Comparison of ENCODE assay signal across 9 cellular contexts in genomic region chr6:5401845-5402738, GRCh38.
DNase-seq lines count a peak whose midpoint lies in the region; ATAC-seq and TF ChIP-seq lines count a peak whose summit lies in the region.
"Had no signal": no experiment of that assay in that cellular context is flagged by ENCODE, and none has a peak within 500 bp of the region (broad histone marks: within the 10 kb centered on the region; RNA-seq: fewer than 3 reads in every experiment).

No MANE protein-coding gene starts in this region.

- no peaks in the 10 kb centered on the region for H3K9me2 ChIP-seq in PC-3 (replicated peaks; ENCODE audit: low read length)

- no peak overlapping the region for H3K4me2 ChIP-seq in PC-3 (ENCODE audit: low read length)

- H3K36me3 ChIP-seq in PC-3 (ENCODE audit: low read depth, low read length), result no peaks in the 10 kb centered on the region
- H3K36me3 ChIP-seq in esophagus squamous epithelium, result no peaks in the 10 kb centered on the region
- peaks cover 0 to 15% (median 0%) of the 10 kb centered on the region in 6 donors for H3K36me3 ChIP-seq in spleen

- ATAC-seq in PC-3, result peak; percentile 54
- ATAC-seq in HG02852 (IDR thresholded peaks at IDR 0.05; ENCODE audit: unreplicated experiment), result no peak

- 79 to 84% methylated on average over 4 of the region's 4 CpGs for WGBS in esophagus squamous epithelium, 2 donors
- WGBS in spleen, 5 donors, result 80 to 92% (median 87%) methylated on average over 4 of the region's 4 CpGs

- no peaks in the 10 kb centered on the region for H3F3A ChIP-seq in PC-3 (ENCODE audit: low read length, unreplicated experiment)

- CTCF ChIA-PET in PC-3 (lab: Charles Lee), result interaction anchor here (0.7 to 1.8 kb wide), 3 partner anchors 188 to 277 kb away, joined by 4 to 6 read pairs (median 4); no protein-coding TSS in a partner anchor

- no peak overlapping the region for H2AFZ ChIP-seq in PC-3 (ENCODE audit: low read length)

- no peaks in the 10 kb centered on the region for H3K79me2 ChIP-seq in PC-3 (ENCODE audit: low read length)

- H3K27ac ChIP-seq in 22Rv1 (no peak overlapping the region), PC-3 (ENCODE audit: low read length) (no peak overlapping the region), esophagus squamous epithelium (no peak overlapping the region), spleen (no peak overlapping the region)

- no peaks in the 10 kb centered on the region for H3K9me3 ChIP-seq in PC-3 (ENCODE audit: low read length)
- H3K9me3 ChIP-seq in esophagus squamous epithelium, result peaks cover 0 to 7% (median 5%) of the 10 kb centered on the region in 3 donors
- H3K9me3 ChIP-seq in spleen, result peaks cover 0 to 10% (median 6%) of the 10 kb centered on the region in 8 donors

- intact Hi-C loops in PC-3 (cut with micrococcal nuclease), result loop anchor here (1.0 to 5.0 kb wide), 4 partner anchors 140 to 345 kb away; partner anchors contain the start of genes FARS2 and LYRM4
- intact Hi-C loops in esophagus squamous epithelium (cut with DNase I), result no loop called here
- intact Hi-C loops in spleen (cut with DNase I; ENCODE audit: low total_unique reads), result no loop called here

- peak; percentile 59 for DNase-seq in PC-3
- DNase-seq in esophagus squamous epithelium (lab: John Stamatoyannopoulos, UW), result no peak
- DNase-seq in anterior cingulate cortex (lab: John Stamatoyannopoulos, UW), result no peak
- DNase-seq in stimulated activated CD4-positive, alpha-beta T cell treated with anti-CD3 and anti-CD28 coated beads, Interleukin-1b, Interleukin-23, amount 100 ng/mL, for 48 hours, result no peak
- DNase-seq in spleen, result no peak
- DNase-seq: activated T-cell treated with anti-CD3 and anti-CD28 coated beads, Interleukin-2, amount 50 U/mL, for 48 hours had no signal

- H3K4me3 ChIP-seq in PC-3 (ENCODE audit: low read length), result no peak overlapping the region
- H3K4me3 ChIP-seq in esophagus squamous epithelium, result no peak overlapping the region
- H3K4me3 ChIP-seq in spleen, result no peak overlapping the region

- TF ChIP-seq CTCF in 22Rv1 (IDR thresholded peaks at IDR 0.05) (peak; percentile 72), GM12873 (IDR thresholded peaks at IDR 0.05; ENCODE audit: insufficient read depth, low read depth, low read length, missing control alignments) (peak; percentile 44), PC-3 (conservative IDR thresholded peaks at IDR 0.05; ENCODE audit: low read depth, low read length) (peak; percentile 75), esophagus squamous epithelium (IDR thresholded peaks at IDR 0.05) (peak in 5 of 6 experiments; percentile 15 to 55 (median 30)), spleen (IDR thresholded peaks at IDR 0.05 in 8 of 11, conservative IDR thresholded peaks at IDR 0.05 in 3 of 11) (peak in 3 of 11 experiments; percentile 12 to 32 (median 29))

- H4K20me1 ChIP-seq in PC-3 (ENCODE audit: low read length), result no peaks in the 10 kb centered on the region

- H3K9ac ChIP-seq in PC-3 (ENCODE audit: low read length), result no peak overlapping the region

- no peak for TF ChIP-seq POLR2A in esophagus squamous epithelium (IDR thresholded peaks at IDR 0.05)
- TF ChIP-seq POLR2A in spleen (IDR thresholded peaks at IDR 0.05), result no peak

- BruUV-seq in PC-3 (replicated peaks; lab: Mats Ljungman, UMichigan), result no TSS peak

- POLR2A ChIA-PET in PC-3 (lab: Charles Lee; ENCODE audit: unreplicated experiment), result interaction anchor here (0.6 kb wide), 1 partner anchor 132 kb away, joined by 4 read pairs; no protein-coding TSS in a partner anchor

- no peaks in the 10 kb centered on the region for H3K27me3 ChIP-seq in PC-3 (ENCODE audit: low read length)
- H3K27me3 ChIP-seq in esophagus squamous epithelium, result no peaks in the 10 kb centered on the region
- H3K27me3 ChIP-seq in spleen (replicated peaks in 1 of 7), result no peaks in the 10 kb centered on the region

- peaks cover 7% of the 10 kb centered on the region; the same call in 1 of the 2 replicates for H3K4me1 ChIP-seq in PC-3 (ENCODE audit: insufficient read depth, low read length)
- H3K4me1 ChIP-seq in esophagus squamous epithelium, result no peaks in the 10 kb centered on the region
- no peaks in the 10 kb centered on the region for H3K4me1 ChIP-seq in spleen
